Comparison of ENCODE assay signal across 7 cellular contexts in genomic region chr22:49767355-49768062, GRCh38.
A peak's percentile ranks its signal among the peaks of the same experiment; 100 is the strongest.
DNase-seq lines count a peak whose midpoint lies in the region; ATAC-seq and TF ChIP-seq lines count a peak whose summit lies in the region.

No MANE protein-coding gene starts in this region.

- no peaks in the 10 kb centered on the region for H3K9me2 ChIP-seq in DOHH2 (replicated peaks; ENCODE audit: control insufficient read depth, low read length)

- H3K4me1 ChIP-seq in DOHH2 (ENCODE audit: control insufficient read depth, low read length) (peaks cover 5% of the 10 kb centered on the region), lung (ENCODE audit: control insufficient read depth in 2 of 2, insufficient read depth in 2 of 2, low read length in 2 of 2) (no peaks in the 10 kb centered on the region)

- no peak overlapping the region for H3K27ac ChIP-seq in DOHH2 (ENCODE audit: low read depth, low read length)
- H3K27ac ChIP-seq in lung (ENCODE audit: low read depth in 1 of 2, low read length in 1 of 2): no peak overlapping the region

- no peaks in the 10 kb centered on the region for H3K79me2 ChIP-seq in DOHH2 (ENCODE audit: control insufficient read depth, low read length)

- peak overlapping the region; percentile 28; the same call in 1 of the 2 replicates for H3K4me2 ChIP-seq in DOHH2 (ENCODE audit: low read length)

- H3F3A ChIP-seq in DOHH2 (ENCODE audit: control insufficient read depth, insufficient read depth): no peaks in the 10 kb centered on the region

- no peaks in the 10 kb centered on the region for H3K9me3 ChIP-seq in DOHH2 (ENCODE audit: control insufficient read depth, insufficient read depth, low read length)
- H3K9me3 ChIP-seq in lung (ENCODE audit: control insufficient read depth in 2 of 2, insufficient read depth in 1 of 2, low read length in 1 of 2): peaks cover 0 to 7% of the 10 kb centered on the region in 2 donors

- ATAC-seq in lung (ENCODE audit: insufficient read depth, low FRiP score) (no peak), GM21360 (IDR thresholded peaks at IDR 0.05; ENCODE audit: unreplicated experiment) (no peak), HG02798 (IDR thresholded peaks at IDR 0.05; ENCODE audit: poor library complexity, unreplicated experiment) (no peak)

- peak; percentile 89 for TF ChIP-seq CTCF in DOHH2 (IDR thresholded peaks at IDR 0.05; ENCODE audit: low read depth, low read length, poor library complexity, severe bottlenecking)
- peak; percentile 71 for TF ChIP-seq CTCF in lung (IDR thresholded peaks at IDR 0.05; ENCODE audit: control extremely low read depth, extremely low read depth)

- H4K20me1 ChIP-seq in DOHH2 (ENCODE audit: control insufficient read depth, insufficient read depth, low read depth, low read length): no peaks in the 10 kb centered on the region

- no peak overlapping the region for H3K4me3 ChIP-seq in DOHH2 (ENCODE audit: low read length)
- no peak overlapping the region for H3K4me3 ChIP-seq in lung

- WGBS in lung, 2 donors: 37 to 45% methylated on average over 5 of the region's 5 CpGs

- peaks cover 4% of the 10 kb centered on the region for H3K36me3 ChIP-seq in DOHH2 (ENCODE audit: control insufficient read depth, low read length)
- peaks cover 0 to 5% of the 10 kb centered on the region in 2 donors for H3K36me3 ChIP-seq in lung (ENCODE audit: control insufficient read depth in 2 of 2, insufficient read depth in 2 of 2, low read length in 2 of 2)

- DNase-seq in HT-29 (ENCODE audit: low spot score) (peak; percentile 56), SK-N-DZ (ENCODE audit: low spot score) (peak; percentile 67), lung (ENCODE audit: low spot score) (no peak)
- peak; percentile 37 for DNase-seq in central memory CD4-positive, alpha-beta T cell

- no peaks in the 10 kb centered on the region for H3K27me3 ChIP-seq in DOHH2 (ENCODE audit: control insufficient read depth, low read length)
- no peaks in the 10 kb centered on the region for H3K27me3 ChIP-seq in lung (ENCODE audit: control insufficient read depth, insufficient read depth)
